In the genomic region with DNA sequence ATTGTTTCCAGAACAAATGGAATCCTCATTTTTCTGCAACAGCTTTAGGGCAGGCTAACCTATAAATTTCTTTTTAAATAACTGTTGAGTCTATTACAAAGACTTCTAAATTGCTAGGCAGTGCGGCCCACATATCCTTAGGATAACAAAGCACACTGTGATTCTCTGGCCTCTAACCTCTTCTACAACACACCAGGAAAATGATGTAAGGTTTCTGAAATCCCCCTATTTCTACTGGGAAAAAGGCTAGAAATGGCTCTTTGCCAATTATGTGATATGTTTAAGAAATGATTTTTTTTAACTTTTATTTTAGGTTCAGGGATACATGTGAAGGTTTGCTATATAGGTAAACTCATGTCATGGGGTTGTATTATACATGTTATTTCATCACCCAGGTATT, we compare ENCODE assay signal across 37 cellular contexts.
"Had no signal": no experiment of that assay in that cellular context is flagged by ENCODE, and none has a peak within 500 bp of the region (broad histone marks: within the 10 kb centered on the region; RNA-seq: fewer than 3 reads in every experiment).

No MANE protein-coding gene starts in this region.

- H3K4me1 ChIP-seq: adrenal gland had no signal

- ATAC-seq: activated CD8-positive, alpha-beta T cell treated with anti-CD3 and anti-CD28 coated beads for 36 hours; activated naive CD4-positive, alpha-beta T cell treated with anti-CD3 and anti-CD28 coated beads, Interleukin-2, amount 50 U/mL, for 72 hours; activated T-cell treated with anti-CD3 and anti-CD28 coated beads, Interleukin-2, amount 50 U/mL, for 4 hours; activated T-cell treated with anti-CD3 and anti-CD28 coated beads, Interleukin-2, amount 50 U/mL, for 72 hours; activated T-helper 17 cell treated with anti-CD3 and anti-CD28 coated beads, Interleukin-2, amount 50 U/mL, for 72 hours had no signal

- H3K4me1 Mint-ChIP-seq: activated B cell treated with CpG ODN at 0.5 μM for 24 hours; activated T-helper 17 cell treated with anti-CD3 and anti-CD28 coated beads, Interleukin-2, amount 50 U/mL, for 72 hours; brain had no signal

- H3K27me3 ChIP-seq: adrenal gland, cardiac muscle cell had no signal

- H3K36me3 ChIP-seq: adrenal gland, cardiac muscle cell had no signal

- H3K4me3 ChIP-seq: adrenal gland, cardiac muscle cell had no signal

- H3K27ac ChIP-seq: adrenal gland, cardiac muscle cell, VCaP had no signal

- H3K36me3 Mint-ChIP-seq: activated CD4-positive, alpha-beta memory T cell treated with anti-CD3 and anti-CD28 coated beads for 36 hours; activated naive CD8-positive, alpha-beta T cell treated with anti-CD3 and anti-CD28 coated beads for 36 hours; brain had no signal

- H3K9me3 ChIP-seq: adrenal gland had no signal

- H3K4me3 Mint-ChIP-seq: activated B cell treated with CpG ODN at 0.5 μM for 24 hours; activated CD4-positive, alpha-beta memory T cell treated with anti-CD3 and anti-CD28 coated beads for 36 hours; activated CD4-positive, alpha-beta T cell treated with anti-CD3 and anti-CD28 coated beads, Interleukin-2, amount 10 ng/mL, durations not matched to agents 24 days and 14 days; activated CD8-positive, alpha-beta T cell treated with anti-CD3 and anti-CD28 coated beads for 36 hours; activated naive CD4-positive, alpha-beta T cell treated with anti-CD3 and anti-CD28 coated beads for 36 hours; activated naive CD8-positive, alpha-beta T cell treated with anti-CD3 and anti-CD28 coated beads for 36 hours; activated T-cell treated with anti-CD3 and anti-CD28 coated beads, Interleukin-2, amount 50 U/mL, for 4 hours; activated T-cell treated with anti-CD3 and anti-CD28 coated beads, Interleukin-2, amount 50 U/mL, for 72 hours; activated T-helper 1 cell treated with anti-CD3 and anti-CD28 coated beads, Interleukin-12 subunit alpha, Interleukin-12 subunit beta, Interleukin-2, Interleukin-4 antibody, amounts not matched to agents 30 ng/mL and 10 ng/mL and 1 ng/mL, durations not matched to agents 14 hours and 24 hours and 36 hours; activated T-helper 17 cell treated with anti-CD3 and anti-CD28 coated beads, Interleukin-2, amount 50 U/mL, for 72 hours; brain; T-helper 1 cell treated with Interleukin-12 subunit alpha and Interleukin-12 subunit beta and Interleukin-4 antibody, amounts not matched to agents 30 μg/mL and 1 μg/mL, for 36 hours; T-helper 2 cell treated with Interferon-gamma antibody and Interleukin-4, amounts not matched to agents 5 μg/mL and 100 μg/mL, for 36 hours had no signal

- FAIRE-seq: bronchial epithelial cell, TTC549 had no signal

- H3K27ac Mint-ChIP-seq: activated B cell treated with CpG ODN at 0.5 μM for 24 hours; activated CD4-positive, alpha-beta memory T cell treated with anti-CD3 and anti-CD28 coated beads for 36 hours; activated CD4-positive, alpha-beta T cell treated with anti-CD3 and anti-CD28 coated beads, Interleukin-2, amount 10 ng/mL, durations not matched to agents 24 days and 14 days; activated CD8-positive, alpha-beta T cell treated with anti-CD3 and anti-CD28 coated beads for 36 hours; activated naive CD4-positive, alpha-beta T cell treated with anti-CD3 and anti-CD28 coated beads for 36 hours; activated naive CD4-positive, alpha-beta T cell treated with anti-CD3 and anti-CD28 coated beads, Interleukin-2, amount 50 U/mL, for 72 hours; activated naive CD8-positive, alpha-beta T cell treated with anti-CD3 and anti-CD28 coated beads for 36 hours; activated T-cell treated with anti-CD3 and anti-CD28 coated beads, Interleukin-2, amount 50 U/mL, for 72 hours; activated T-helper 1 cell treated with anti-CD3 and anti-CD28 coated beads, Interleukin-12 subunit alpha, Interleukin-12 subunit beta, Interleukin-2, Interleukin-4 antibody, amounts not matched to agents 30 ng/mL and 10 ng/mL and 1 ng/mL, durations not matched to agents 14 hours and 24 hours and 36 hours; activated T-helper 17 cell treated with anti-CD3 and anti-CD28 coated beads, Interleukin-2, amount 50 U/mL, for 72 hours; brain; T-helper 1 cell treated with Interleukin-12 subunit alpha and Interleukin-12 subunit beta and Interleukin-4 antibody, amounts not matched to agents 30 μg/mL and 1 μg/mL, for 36 hours; T-helper 2 cell treated with Interferon-gamma antibody and Interleukin-4, amounts not matched to agents 5 μg/mL and 100 μg/mL, for 36 hours had no signal

- H3K27me3 Mint-ChIP-seq: activated B cell treated with CpG ODN at 0.5 μM for 24 hours; activated CD8-positive, alpha-beta T cell treated with anti-CD3 and anti-CD28 coated beads for 36 hours; activated naive CD8-positive, alpha-beta T cell treated with anti-CD3 and anti-CD28 coated beads for 36 hours; activated T-helper 17 cell treated with anti-CD3 and anti-CD28 coated beads, Interleukin-2, amount 50 U/mL, for 72 hours; brain had no signal

- DNase-seq: activated B cell treated with CpG ODN at 0.5 μM for 24 hours; activated CD4-positive, alpha-beta memory T cell treated with anti-CD3 and anti-CD28 coated beads for 36 hours; activated CD4-positive, alpha-beta T cell treated with anti-CD3 and anti-CD28 coated beads for 4 hours; activated CD4-positive, alpha-beta T cell treated with anti-CD3 and anti-CD28 coated beads, Interleukin-2, amount 50 U/mL, for 1 hour; activated CD4-positive, alpha-beta T cell treated with anti-CD3 and anti-CD28 coated beads, Interleukin-2, amount 50 U/mL, for 4 hours; activated CD4-positive, CD25-positive, alpha-beta regulatory T cell treated with anti-CD3 and anti-CD28 coated beads, Interleukin-2, amount 50 U/mL, for 72 hours; activated CD8-positive, alpha-beta memory T cell treated with anti-CD3 and anti-CD28 coated beads, Interleukin-2, amount 50 U/mL, for 4 hours; activated CD8-positive, alpha-beta T cell treated with anti-CD3 and anti-CD28 coated beads for 36 hours; activated effector memory CD4-positive, alpha-beta T cell treated with anti-CD3 and anti-CD28 coated beads, Interleukin-2, amount 50 U/mL, for 16 hours; activated gamma-delta T cell treated with Interleukin-2 at 50 U/mL for 16 hours; activated naive CD4-positive, alpha-beta T cell; activated naive CD4-positive, alpha-beta T cell treated with anti-CD3 and anti-CD28 coated beads for 36 hours; activated naive CD4-positive, alpha-beta T cell treated with anti-CD3 and anti-CD28 coated beads, Interleukin-2, amount 50 U/mL, for 16 hours; activated naive CD8-positive, alpha-beta T cell treated with anti-CD3 and anti-CD28 coated beads for 36 hours; activated T-cell treated with anti-CD3 and anti-CD28 coated beads for 4 hours; activated T-cell treated with anti-CD3 and anti-CD28 coated beads, Interleukin-2, amount 50 U/mL, for 1 hour; activated T-cell treated with anti-CD3 and anti-CD28 coated beads, Interleukin-2, amount 50 U/mL, for 4 hours; activated T-cell treated with anti-CD3 and anti-CD28 coated beads, Interleukin-2, amount 50 U/mL, for 72 hours; adrenal gland; amniotic stem cell; aorta; caudate nucleus; SW 1271; T-helper 1 cell; T-helper 2 cell; T-helper 9 cell had no signal

- H3K9me3 Mint-ChIP-seq: activated CD8-positive, alpha-beta T cell treated with anti-CD3 and anti-CD28 coated beads for 36 hours; activated T-cell treated with anti-CD3 and anti-CD28 coated beads, Interleukin-2, amount 50 U/mL, for 4 hours; activated T-helper 1 cell treated with anti-CD3 and anti-CD28 coated beads, Interleukin-12 subunit alpha, Interleukin-12 subunit beta, Interleukin-2, Interleukin-4 antibody, amounts not matched to agents 30 ng/mL and 10 ng/mL and 1 ng/mL, durations not matched to agents 14 hours and 24 hours and 36 hours; activated T-helper 17 cell treated with anti-CD3 and anti-CD28 coated beads, Interleukin-2, amount 50 U/mL, for 72 hours; T-helper 1 cell treated with Interleukin-12 subunit alpha and Interleukin-12 subunit beta and Interleukin-4 antibody, amounts not matched to agents 30 μg/mL and 1 μg/mL, for 36 hours had no signal
